Comparison of ENCODE assay signal across 3 cellular contexts in genomic region chr16:29916979-29917378, GRCh38.
TF ChIP-seq lines count a peak whose summit lies in the region.

No MANE protein-coding gene starts in this region.

TF ChIP-seq in SK-N-SH, 30 proteins besides CTCF, POLR2A, EP300 and RAD21:
- TF ChIP-seq, protein P1, sequence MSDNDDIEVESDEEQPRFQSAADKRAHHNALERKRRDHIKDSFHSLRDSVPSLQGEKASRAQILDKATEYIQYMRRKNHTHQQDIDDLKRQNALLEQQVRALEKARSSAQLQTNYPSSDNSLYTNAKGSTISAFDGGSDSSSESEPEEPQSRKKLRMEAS (IDR thresholded peaks at IDR 0.05; ENCODE audit: low read depth): no peak
- no peak for TF ChIP-seq NRF1 (IDR thresholded peaks at IDR 0.05; ENCODE audit: low read depth, low read length)
- no peak for TF ChIP-seq RFX5 (IDR thresholded peaks at IDR 0.05; ENCODE audit: low read length)
- TF ChIP-seq USF2 (IDR thresholded peaks at IDR 0.05; ENCODE audit: borderline replicate concordance, low read depth, low read length): no peak
- no peak for TF ChIP-seq YY1 (IDR thresholded peaks at IDR 0.05; ENCODE audit: low read depth)
- TF ChIP-seq MEF2A (IDR thresholded peaks at IDR 0.05; ENCODE audit: borderline replicate concordance, low read depth): no peak

TF ChIP-seq in SK-N-SH treated with all-trans-retinoic acid at 6 μM for 48 hours, 23 proteins besides CTCF, POLR2A, EP300 and RAD21 (continues in another document):
- TF ChIP-seq ZFP3 (CRISPR knock-in tag; IDR thresholded peaks at IDR 0.05) (no peak), ZFP30 (CRISPR knock-in tag; IDR thresholded peaks at IDR 0.05) (no peak), RARB (CRISPR knock-in tag; IDR thresholded peaks at IDR 0.05) (no peak), TSHZ2 (CRISPR knock-in tag; IDR thresholded peaks at IDR 0.05) (no peak), TCF4 (CRISPR knock-in tag; IDR thresholded peaks at IDR 0.05; ENCODE audit: borderline replicate concordance) (no peak), ZNF8 (CRISPR knock-in tag; IDR thresholded peaks at IDR 0.05) (no peak), CREB5 (CRISPR knock-in tag; IDR thresholded peaks at IDR 0.05; ENCODE audit: low read depth) (no peak), SNAI2 (CRISPR knock-in tag; IDR thresholded peaks at IDR 0.05) (no peak), ESRRG (CRISPR knock-in tag; IDR thresholded peaks at IDR 0.05) (no peak), ZNF70 (CRISPR knock-in tag; IDR thresholded peaks at IDR 0.05) (no peak), GLIS3 (CRISPR knock-in tag; IDR thresholded peaks at IDR 0.05) (no peak), CSRNP3 (CRISPR knock-in tag; IDR thresholded peaks at IDR 0.05) (no peak), CSDC2 (CRISPR knock-in tag; IDR thresholded peaks at IDR 0.05) (no peak), ZC3H10 (CRISPR knock-in tag; IDR thresholded peaks at IDR 0.05) (no peak), PPARA (CRISPR knock-in tag; IDR thresholded peaks at IDR 0.05; ENCODE audit: borderline replicate concordance) (no peak), TOX (CRISPR knock-in tag; IDR thresholded peaks at IDR 0.05; ENCODE audit: borderline replicate concordance) (no peak)
- TF ChIP-seq, protein P2, sequence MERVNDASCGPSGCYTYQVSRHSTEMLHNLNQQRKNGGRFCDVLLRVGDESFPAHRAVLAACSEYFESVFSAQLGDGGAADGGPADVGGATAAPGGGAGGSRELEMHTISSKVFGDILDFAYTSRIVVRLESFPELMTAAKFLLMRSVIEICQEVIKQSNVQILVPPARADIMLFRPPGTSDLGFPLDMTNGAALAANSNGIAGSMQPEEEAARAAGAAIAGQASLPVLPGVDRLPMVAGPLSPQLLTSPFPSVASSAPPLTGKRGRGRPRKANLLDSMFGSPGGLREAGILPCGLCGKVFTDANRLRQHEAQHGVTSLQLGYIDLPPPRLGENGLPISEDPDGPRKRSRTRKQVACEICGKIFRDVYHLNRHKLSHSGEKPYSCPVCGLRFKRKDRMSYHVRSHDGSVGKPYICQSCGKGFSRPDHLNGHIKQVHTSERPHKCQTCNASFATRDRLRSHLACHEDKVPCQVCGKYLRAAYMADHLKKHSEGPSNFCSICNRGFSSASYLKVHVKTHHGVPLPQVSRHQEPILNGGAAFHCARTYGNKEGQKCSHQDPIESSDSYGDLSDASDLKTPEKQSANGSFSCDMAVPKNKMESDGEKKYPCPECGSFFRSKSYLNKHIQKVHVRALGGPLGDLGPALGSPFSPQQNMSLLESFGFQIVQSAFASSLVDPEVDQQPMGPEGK (CRISPR knock-in tag; IDR thresholded peaks at IDR 0.05; ENCODE audit: borderline replicate concordance): no peak
- TF ChIP-seq, protein P3, sequence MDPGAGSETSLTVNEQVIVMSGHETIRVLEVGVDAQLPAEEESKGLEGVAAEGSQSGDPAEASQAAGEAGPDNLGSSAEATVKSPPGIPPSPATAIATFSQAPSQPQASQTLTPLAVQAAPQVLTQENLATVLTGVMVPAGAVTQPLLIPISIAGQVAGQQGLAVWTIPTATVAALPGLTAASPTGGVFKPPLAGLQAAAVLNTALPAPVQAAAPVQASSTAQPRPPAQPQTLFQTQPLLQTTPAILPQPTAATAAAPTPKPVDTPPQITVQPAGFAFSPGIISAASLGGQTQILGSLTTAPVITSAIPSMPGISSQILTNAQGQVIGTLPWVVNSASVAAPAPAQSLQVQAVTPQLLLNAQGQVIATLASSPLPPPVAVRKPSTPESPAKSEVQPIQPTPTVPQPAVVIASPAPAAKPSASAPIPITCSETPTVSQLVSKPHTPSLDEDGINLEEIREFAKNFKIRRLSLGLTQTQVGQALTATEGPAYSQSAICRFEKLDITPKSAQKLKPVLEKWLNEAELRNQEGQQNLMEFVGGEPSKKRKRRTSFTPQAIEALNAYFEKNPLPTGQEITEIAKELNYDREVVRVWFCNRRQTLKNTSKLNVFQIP (CRISPR knock-in tag; IDR thresholded peaks at IDR 0.05; ENCODE audit: borderline replicate concordance, low read depth): no peak

TF ChIP-seq in K562, 482 proteins besides CTCF, POLR2A, EP300 and RAD21:
- no peak for TF ChIP-seq CHD1 (IDR thresholded peaks at IDR 0.05; ENCODE audit: low read length)
- no peak for TF ChIP-seq TFAM (CRISPR knock-in tag; conservative IDR thresholded peaks at IDR 0.05)
- no peak for TF ChIP-seq IRF2 (CRISPR knock-in tag; IDR thresholded peaks at IDR 0.05)
- no peak for TF ChIP-seq ZNF212 (CRISPR knock-in tag; IDR thresholded peaks at IDR 0.05)
- TF ChIP-seq HDAC6 (IDR thresholded peaks at IDR 0.05; ENCODE audit: low read depth, low read length): no peak
- TF ChIP-seq, protein P4, sequence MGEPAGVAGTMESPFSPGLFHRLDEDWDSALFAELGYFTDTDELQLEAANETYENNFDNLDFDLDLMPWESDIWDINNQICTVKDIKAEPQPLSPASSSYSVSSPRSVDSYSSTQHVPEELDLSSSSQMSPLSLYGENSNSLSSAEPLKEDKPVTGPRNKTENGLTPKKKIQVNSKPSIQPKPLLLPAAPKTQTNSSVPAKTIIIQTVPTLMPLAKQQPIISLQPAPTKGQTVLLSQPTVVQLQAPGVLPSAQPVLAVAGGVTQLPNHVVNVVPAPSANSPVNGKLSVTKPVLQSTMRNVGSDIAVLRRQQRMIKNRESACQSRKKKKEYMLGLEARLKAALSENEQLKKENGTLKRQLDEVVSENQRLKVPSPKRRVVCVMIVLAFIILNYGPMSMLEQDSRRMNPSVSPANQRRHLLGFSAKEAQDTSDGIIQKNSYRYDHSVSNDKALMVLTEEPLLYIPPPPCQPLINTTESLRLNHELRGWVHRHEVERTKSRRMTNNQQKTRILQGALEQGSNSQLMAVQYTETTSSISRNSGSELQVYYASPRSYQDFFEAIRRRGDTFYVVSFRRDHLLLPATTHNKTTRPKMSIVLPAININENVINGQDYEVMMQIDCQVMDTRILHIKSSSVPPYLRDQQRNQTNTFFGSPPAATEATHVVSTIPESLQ (CRISPR knock-in tag; IDR thresholded peaks at IDR 0.05): no peak
- TF ChIP-seq CXXC5 (CRISPR knock-in tag; IDR thresholded peaks at IDR 0.05): no peak
- no peak for TF ChIP-seq CREB5 (CRISPR knock-in tag; IDR thresholded peaks at IDR 0.05)
- no peak for TF ChIP-seq ASH1L (IDR thresholded peaks at IDR 0.05; ENCODE audit: borderline replicate concordance, low read depth, partially characterized antibody)
- TF ChIP-seq, protein P5, sequence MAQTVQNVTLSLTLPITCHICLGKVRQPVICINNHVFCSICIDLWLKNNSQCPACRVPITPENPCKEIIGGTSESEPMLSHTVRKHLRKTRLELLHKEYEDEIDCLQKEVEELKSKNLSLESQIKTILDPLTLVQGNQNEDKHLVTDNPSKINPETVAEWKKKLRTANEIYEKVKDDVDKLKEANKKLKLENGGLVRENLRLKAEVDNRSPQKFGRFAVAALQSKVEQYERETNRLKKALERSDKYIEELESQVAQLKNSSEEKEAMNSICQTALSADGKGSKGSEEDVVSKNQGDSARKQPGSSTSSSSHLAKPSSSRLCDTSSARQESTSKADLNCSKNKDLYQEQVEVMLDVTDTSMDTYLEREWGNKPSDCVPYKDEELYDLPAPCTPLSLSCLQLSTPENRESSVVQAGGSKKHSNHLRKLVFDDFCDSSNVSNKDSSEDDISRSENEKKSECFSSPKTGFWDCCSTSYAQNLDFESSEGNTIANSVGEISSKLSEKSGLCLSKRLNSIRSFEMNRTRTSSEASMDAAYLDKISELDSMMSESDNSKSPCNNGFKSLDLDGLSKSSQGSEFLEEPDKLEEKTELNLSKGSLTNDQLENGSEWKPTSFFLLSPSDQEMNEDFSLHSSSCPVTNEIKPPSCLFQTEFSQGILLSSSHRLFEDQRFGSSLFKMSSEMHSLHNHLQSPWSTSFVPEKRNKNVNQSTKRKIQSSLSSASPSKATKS (CRISPR knock-in tag; IDR thresholded peaks at IDR 0.05): no peak
- no peak for TF ChIP-seq MAFF (IDR thresholded peaks at IDR 0.05; ENCODE audit: low read length)
- no peak for TF ChIP-seq NR1H2 (CRISPR knock-in tag; IDR thresholded peaks at IDR 0.05)
- TF ChIP-seq ZNF253 (CRISPR knock-in tag; conservative IDR thresholded peaks at IDR 0.05): no peak
- no peak for TF ChIP-seq ZNF707 (CRISPR knock-in tag; conservative IDR thresholded peaks at IDR 0.05)
- TF ChIP-seq ZBTB34 (CRISPR knock-in tag; IDR thresholded peaks at IDR 0.05): no peak
- TF ChIP-seq OTX1 (CRISPR knock-in tag; IDR thresholded peaks at IDR 0.05): no peak
- no peak for TF ChIP-seq TAF15 (IDR thresholded peaks at IDR 0.05; ENCODE audit: low read depth, low read length)
